Comparison of ENCODE assay signal across 2 cellular contexts in genomic region chr10:19913987-19914386, GRCh38.
TF ChIP-seq lines count a peak whose summit lies in the region.

No MANE protein-coding gene starts in this region.

TF ChIP-seq in HepG2, 621 proteins besides CTCF, POLR2A, EP300 and RAD21:
- TF ChIP-seq PCBP1 (IDR thresholded peaks at IDR 0.05; ENCODE audit: borderline replicate concordance, low read depth, low read length) (0 out of 2 replicates have a peak, but pooled peaks have one; percentile 36), HNRNPK (IDR thresholded peaks at IDR 0.05; ENCODE audit: low read depth, low read length, poor library complexity, severe bottlenecking) (peak; percentile 94), RFX3 (CRISPR knock-in tag; IDR thresholded peaks at IDR 0.05) (no peak)

TF ChIP-seq in K562, 482 proteins besides CTCF, POLR2A, EP300 and RAD21:
- TF ChIP-seq PCBP2 (IDR thresholded peaks at IDR 0.05; ENCODE audit: low read depth, low read length, poor library complexity, severe bottlenecking) (peak; percentile 84), E2F1 (CRISPR knock-in tag; IDR thresholded peaks at IDR 0.05) (no peak)
